In the genomic region with DNA sequence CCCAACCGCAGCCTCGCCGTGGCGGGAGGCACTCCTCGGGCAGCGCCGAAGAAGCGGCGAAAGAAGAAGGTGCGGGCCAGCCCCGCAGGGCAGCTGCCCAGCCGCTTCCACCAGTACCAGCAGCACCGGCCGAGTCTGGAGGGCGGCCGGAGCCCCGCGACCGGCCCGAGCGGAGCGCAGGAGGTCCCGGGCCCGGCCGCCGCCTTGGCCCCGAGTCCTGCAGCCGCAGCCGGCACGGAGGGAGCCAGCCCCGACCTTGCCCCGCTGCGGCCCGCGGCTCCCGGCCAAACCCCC, we compare ENCODE assay signal across 1 cellular context.
TF ChIP-seq lines count a peak whose summit lies in the region.

No MANE protein-coding gene starts in this region.

TF ChIP-seq in K562, 482 proteins besides CTCF, POLR2A, EP300 and RAD21 (continued from another document):
- TF ChIP-seq ZBTB26 (CRISPR knock-in tag; IDR thresholded peaks at IDR 0.05) (no peak), TGIF2 (CRISPR knock-in tag; IDR thresholded peaks at IDR 0.05) (0 out of 2 replicates have a peak, but pooled peaks have one; percentile 51), RB1 (IDR thresholded peaks at IDR 0.05; ENCODE audit: low read depth) (peak; percentile 38; the same call in 1 of the 2 replicates)
- TF ChIP-seq, protein P1, sequence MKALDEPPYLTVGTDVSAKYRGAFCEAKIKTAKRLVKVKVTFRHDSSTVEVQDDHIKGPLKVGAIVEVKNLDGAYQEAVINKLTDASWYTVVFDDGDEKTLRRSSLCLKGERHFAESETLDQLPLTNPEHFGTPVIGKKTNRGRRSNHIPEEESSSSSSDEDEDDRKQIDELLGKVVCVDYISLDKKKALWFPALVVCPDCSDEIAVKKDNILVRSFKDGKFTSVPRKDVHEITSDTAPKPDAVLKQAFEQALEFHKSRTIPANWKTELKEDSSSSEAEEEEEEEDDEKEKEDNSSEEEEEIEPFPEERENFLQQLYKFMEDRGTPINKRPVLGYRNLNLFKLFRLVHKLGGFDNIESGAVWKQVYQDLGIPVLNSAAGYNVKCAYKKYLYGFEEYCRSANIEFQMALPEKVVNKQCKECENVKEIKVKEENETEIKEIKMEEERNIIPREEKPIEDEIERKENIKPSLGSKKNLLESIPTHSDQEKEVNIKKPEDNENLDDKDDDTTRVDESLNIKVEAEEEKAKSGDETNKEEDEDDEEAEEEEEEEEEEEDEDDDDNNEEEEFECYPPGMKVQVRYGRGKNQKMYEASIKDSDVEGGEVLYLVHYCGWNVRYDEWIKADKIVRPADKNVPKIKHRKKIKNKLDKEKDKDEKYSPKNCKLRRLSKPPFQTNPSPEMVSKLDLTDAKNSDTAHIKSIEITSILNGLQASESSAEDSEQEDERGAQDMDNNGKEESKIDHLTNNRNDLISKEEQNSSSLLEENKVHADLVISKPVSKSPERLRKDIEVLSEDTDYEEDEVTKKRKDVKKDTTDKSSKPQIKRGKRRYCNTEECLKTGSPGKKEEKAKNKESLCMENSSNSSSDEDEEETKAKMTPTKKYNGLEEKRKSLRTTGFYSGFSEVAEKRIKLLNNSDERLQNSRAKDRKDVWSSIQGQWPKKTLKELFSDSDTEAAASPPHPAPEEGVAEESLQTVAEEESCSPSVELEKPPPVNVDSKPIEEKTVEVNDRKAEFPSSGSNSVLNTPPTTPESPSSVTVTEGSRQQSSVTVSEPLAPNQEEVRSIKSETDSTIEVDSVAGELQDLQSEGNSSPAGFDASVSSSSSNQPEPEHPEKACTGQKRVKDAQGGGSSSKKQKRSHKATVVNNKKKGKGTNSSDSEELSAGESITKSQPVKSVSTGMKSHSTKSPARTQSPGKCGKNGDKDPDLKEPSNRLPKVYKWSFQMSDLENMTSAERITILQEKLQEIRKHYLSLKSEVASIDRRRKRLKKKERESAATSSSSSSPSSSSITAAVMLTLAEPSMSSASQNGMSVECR (CRISPR knock-in tag; IDR thresholded peaks at IDR 0.05): 0 out of 2 replicates have a peak, but pooled peaks have one; percentile 27
- TF ChIP-seq, protein P2, sequence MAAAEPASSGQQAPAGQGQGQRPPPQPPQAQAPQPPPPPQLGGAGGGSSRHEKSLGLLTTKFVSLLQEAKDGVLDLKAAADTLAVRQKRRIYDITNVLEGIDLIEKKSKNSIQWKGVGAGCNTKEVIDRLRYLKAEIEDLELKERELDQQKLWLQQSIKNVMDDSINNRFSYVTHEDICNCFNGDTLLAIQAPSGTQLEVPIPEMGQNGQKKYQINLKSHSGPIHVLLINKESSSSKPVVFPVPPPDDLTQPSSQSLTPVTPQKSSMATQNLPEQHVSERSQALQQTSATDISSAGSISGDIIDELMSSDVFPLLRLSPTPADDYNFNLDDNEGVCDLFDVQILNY (CRISPR knock-in tag; IDR thresholded peaks at IDR 0.05): no peak
